ENCODE assay signal across 8 cellular contexts in the genomic region with DNA sequence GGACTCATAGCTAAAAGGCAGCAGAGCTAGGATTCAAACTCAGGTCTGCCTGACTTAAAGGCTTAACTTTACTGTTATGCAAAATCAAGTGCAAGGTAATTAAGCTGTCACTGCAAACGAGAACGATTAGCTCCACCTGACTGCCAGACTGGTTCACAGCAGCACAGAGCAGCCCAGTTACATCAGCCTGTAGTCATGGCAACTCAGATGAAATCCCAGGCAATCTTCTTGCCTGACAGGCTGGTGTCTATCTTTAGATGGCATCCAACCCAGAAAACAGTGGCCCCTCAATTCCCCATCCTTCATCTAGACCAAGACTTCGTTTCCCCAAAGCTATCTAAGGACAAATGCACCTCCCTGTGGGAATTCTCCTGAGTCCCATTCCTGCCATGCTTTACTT.
DNase-seq lines count a peak whose midpoint lies in the region; ATAC-seq and TF ChIP-seq lines count a peak whose summit lies in the region.

No MANE protein-coding gene starts in this region.

- H3K4me1 ChIP-seq in mucosa of descending colon (ENCODE audit: low read depth) = peaks cover 13% of the 10 kb centered on the region

- H3K4me3 ChIP-seq in choroid plexus epithelial cell (ENCODE audit: low read depth, low read length) = no peak overlapping the region
- no peak overlapping the region for H3K4me3 ChIP-seq in mucosa of descending colon

- H3K9me3 ChIP-seq in mucosa of descending colon = no peaks in the 10 kb centered on the region

- peaks cover 12% of the 10 kb centered on the region for H3K36me3 ChIP-seq in mucosa of descending colon (ENCODE audit: low read depth)

- peak; percentile 35 for ATAC-seq in mucosa of descending colon
- no peak for ATAC-seq in HG03442 (IDR thresholded peaks at IDR 0.05; ENCODE audit: unreplicated experiment)

- DNase-seq in ELF-1 (ENCODE audit: low read depth, low spot score) = peak; percentile 79
- peak; percentile 45 for DNase-seq in NCI-H2107 (lab: John Stamatoyannopoulos, UW)
- peak; percentile 73 for DNase-seq in choroid plexus epithelial cell (ENCODE audit: low read depth)
- DNase-seq in mucosa of descending colon = no peak
- no peak for DNase-seq in SIG-M5 treated with dmso at 0.1 percent for 504 hours (lab: John Stamatoyannopoulos, UW; ENCODE audit: unreplicated experiment)
- no peak for DNase-seq in stimulated activated naive CD4-positive, alpha-beta T cell treated with Interleukin-2 at 50 U/mL for 16 hours (lab: John Stamatoyannopoulos, UW)
- no peak for DNase-seq in DMS153 treated with DMSO at 0.1 percent for 48 hours (lab: John Stamatoyannopoulos, UW; ENCODE audit: unreplicated experiment)

- intact Hi-C loops in mucosa of descending colon (cut with DNase I, micrococcal nuclease) = no loop called here

- TF ChIP-seq CTCF in choroid plexus epithelial cell (conservative IDR thresholded peaks at IDR 0.05; ENCODE audit: low read depth, low read length) (peak; percentile 31), mucosa of descending colon (IDR thresholded peaks at IDR 0.05) (no peak)

Comparison
In these comparisons a context has a peak if more than half of its experiments do, and no peak if none do; other contexts are left out.
1. DNase-seq: peak in ELF-1 (single experiment), NCI-H2107 (single experiment) and choroid plexus epithelial cell (single experiment); none in mucosa of descending colon (0 of 3), SIG-M5 treated with dmso at 0.1 percent for 504 hours (single experiment), stimulated activated naive CD4-positive, alpha-beta T cell treated with Interleukin-2 at 50 U/mL for 16 hours (single experiment) and DMS153 treated with DMSO at 0.1 percent for 48 hours (single experiment).